8 cellular contexts compared by ENCODE assay signal in the genomic region with DNA sequence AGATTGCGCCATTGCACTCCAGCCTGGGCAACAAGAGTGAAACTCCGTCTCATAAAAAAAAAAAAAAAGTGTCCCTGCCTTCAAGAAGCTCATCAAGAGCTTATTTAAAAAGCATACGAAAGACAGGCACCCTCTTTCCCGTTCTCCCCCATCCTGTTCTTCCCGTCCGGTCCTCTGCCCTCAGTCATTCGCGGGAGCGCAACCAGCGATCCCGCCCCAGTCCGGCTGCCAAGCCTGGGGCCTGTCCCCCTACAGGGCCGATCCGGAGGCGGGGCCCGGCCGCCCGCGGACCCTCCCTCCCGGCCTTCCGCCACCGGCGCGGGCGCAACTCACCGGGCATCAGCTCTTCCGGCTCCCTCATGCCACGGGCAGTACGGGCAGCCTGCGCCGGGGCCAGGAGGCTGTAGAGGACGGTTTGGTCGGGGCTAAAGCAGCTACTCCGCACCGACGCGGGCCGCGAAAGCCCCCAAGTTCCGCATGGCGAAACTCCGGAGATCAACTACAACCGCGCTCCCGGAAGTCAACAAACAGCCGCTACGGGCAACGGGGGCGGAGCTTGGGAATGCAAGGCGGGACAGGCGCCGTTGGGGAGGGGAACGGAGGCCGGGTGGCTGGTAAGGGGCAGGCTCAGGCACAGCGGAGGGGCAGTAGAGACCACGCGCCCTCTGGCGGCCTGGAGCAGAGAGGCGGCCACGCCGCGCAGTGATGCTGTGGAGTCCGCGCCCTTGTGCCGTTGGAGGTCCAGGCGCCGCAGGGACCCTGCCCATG. TPM values are rescaled to one million over a fixed set of nuclear protein-coding genes. Genes with fewer than 3 reads are reported as not detected.
A peak's percentile ranks its signal among the peaks of the same experiment; 100 is the strongest.
DNase-seq lines count a peak whose midpoint lies in the region; ATAC-seq, FAIRE-seq and TF ChIP-seq lines count a peak whose summit lies in the region.

A gene with protein sequence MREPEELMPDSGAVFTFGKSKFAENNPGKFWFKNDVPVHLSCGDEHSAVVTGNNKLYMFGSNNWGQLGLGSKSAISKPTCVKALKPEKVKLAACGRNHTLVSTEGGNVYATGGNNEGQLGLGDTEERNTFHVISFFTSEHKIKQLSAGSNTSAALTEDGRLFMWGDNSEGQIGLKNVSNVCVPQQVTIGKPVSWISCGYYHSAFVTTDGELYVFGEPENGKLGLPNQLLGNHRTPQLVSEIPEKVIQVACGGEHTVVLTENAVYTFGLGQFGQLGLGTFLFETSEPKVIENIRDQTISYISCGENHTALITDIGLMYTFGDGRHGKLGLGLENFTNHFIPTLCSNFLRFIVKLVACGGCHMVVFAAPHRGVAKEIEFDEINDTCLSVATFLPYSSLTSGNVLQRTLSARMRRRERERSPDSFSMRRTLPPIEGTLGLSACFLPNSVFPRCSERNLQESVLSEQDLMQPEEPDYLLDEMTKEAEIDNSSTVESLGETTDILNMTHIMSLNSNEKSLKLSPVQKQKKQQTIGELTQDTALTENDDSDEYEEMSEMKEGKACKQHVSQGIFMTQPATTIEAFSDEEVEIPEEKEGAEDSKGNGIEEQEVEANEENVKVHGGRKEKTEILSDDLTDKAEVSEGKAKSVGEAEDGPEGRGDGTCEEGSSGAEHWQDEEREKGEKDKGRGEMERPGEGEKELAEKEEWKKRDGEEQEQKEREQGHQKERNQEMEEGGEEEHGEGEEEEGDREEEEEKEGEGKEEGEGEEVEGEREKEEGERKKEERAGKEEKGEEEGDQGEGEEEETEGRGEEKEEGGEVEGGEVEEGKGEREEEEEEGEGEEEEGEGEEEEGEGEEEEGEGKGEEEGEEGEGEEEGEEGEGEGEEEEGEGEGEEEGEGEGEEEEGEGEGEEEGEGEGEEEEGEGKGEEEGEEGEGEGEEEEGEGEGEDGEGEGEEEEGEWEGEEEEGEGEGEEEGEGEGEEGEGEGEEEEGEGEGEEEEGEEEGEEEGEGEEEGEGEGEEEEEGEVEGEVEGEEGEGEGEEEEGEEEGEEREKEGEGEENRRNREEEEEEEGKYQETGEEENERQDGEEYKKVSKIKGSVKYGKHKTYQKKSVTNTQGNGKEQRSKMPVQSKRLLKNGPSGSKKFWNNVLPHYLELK (minus strand): TSS at position 503 of the 768 bp plus-strand sequence. CDS start 142 bp downstream, at position 361.

- peaks cover 1% of the 10 kb centered on the region for H3K4me1 ChIP-seq in right cardiac atrium (ENCODE audit: control insufficient read depth, insufficient read depth, low read length)

- no peaks in the 10 kb centered on the region for H3K36me3 Mint-ChIP-seq in T-helper 1 cell treated with Interleukin-12 subunit alpha and Interleukin-12 subunit beta and Interleukin-4 antibody, amounts not matched to agents 30 μg/mL and 1 μg/mL, for 36 hours (ENCODE audit: low read depth)

- H3K27me3 ChIP-seq in right cardiac atrium (ENCODE audit: control insufficient read depth, insufficient read depth), result no peaks in the 10 kb centered on the region

- no peaks in the 10 kb centered on the region for H3K27me3 Mint-ChIP-seq in T-helper 1 cell treated with Interleukin-12 subunit alpha and Interleukin-12 subunit beta and Interleukin-4 antibody, amounts not matched to agents 30 μg/mL and 1 μg/mL, for 36 hours (ENCODE audit: low read depth)

- peak; percentile 87 for DNase-seq in GM13977 (ENCODE audit: low spot score)
- peak; percentile 74 for DNase-seq in NCI-H146 treated with DMSO at 0.1 percent for 48 hours (lab: John Stamatoyannopoulos, UW; ENCODE audit: unreplicated experiment)
- DNase-seq in right cardiac atrium, result peak; percentile 94 to 98 (median 98)
- DNase-seq in pulmonary artery endothelial cell (ENCODE audit: low read depth, low spot score), result peak; percentile 86
- peak; percentile 94 for DNase-seq in urothelium cell line (ENCODE audit: low spot score)

- in situ Hi-C loops in GM13977 (cut with MboI; ENCODE audit: low pct_unique_long_range_greater_than_20kb, low sequenced_read_pairs, unreplicated experiment), result no loop called here

- ATAC-seq in HG02885 (IDR thresholded peaks at IDR 0.05; ENCODE audit: poor library complexity, unreplicated experiment), result peak; percentile 96
- peak; percentile 98 to 99 for ATAC-seq in right cardiac atrium

- H3K9me3 Mint-ChIP-seq in T-helper 1 cell treated with Interleukin-12 subunit alpha and Interleukin-12 subunit beta and Interleukin-4 antibody, amounts not matched to agents 30 μg/mL and 1 μg/mL, for 36 hours, result no peaks in the 10 kb centered on the region

- peak within 1 kb of the TSS; percentile 93 for H3K4me3 Mint-ChIP-seq in T-helper 1 cell treated with Interleukin-12 subunit alpha and Interleukin-12 subunit beta and Interleukin-4 antibody, amounts not matched to agents 30 μg/mL and 1 μg/mL, for 36 hours

- intact Hi-C loops in right cardiac atrium (cut with DNase I), result loop anchor here in 1 of 4 donors (5.0 kb wide), 1 partner anchor 400 kb away; no protein-coding TSS in a partner anchor

- no peaks in the 10 kb centered on the region for H3K9me3 ChIP-seq in right cardiac atrium (ENCODE audit: control insufficient read depth, low read length)

- peaks cover 14% of the 10 kb centered on the region for H3K4me1 Mint-ChIP-seq in T-helper 1 cell treated with Interleukin-12 subunit alpha and Interleukin-12 subunit beta and Interleukin-4 antibody, amounts not matched to agents 30 μg/mL and 1 μg/mL, for 36 hours (ENCODE audit: low read depth)

- peak; percentile 81 for FAIRE-seq in urothelium cell line (lab: Jason Lieb, UNC)

- peak within 1 kb of the TSS; percentile 68 for H3K4me3 ChIP-seq in right cardiac atrium (ENCODE audit: low read length)

- TF ChIP-seq CTCF in GM13977 (IDR thresholded peaks at IDR 0.05; ENCODE audit: extremely low read depth, insufficient read depth, missing control alignments), result peak; percentile 86

- under 1% methylated on average over 67 of the region's 67 CpGs for WGBS in right cardiac atrium

- H3K27ac Mint-ChIP-seq in T-helper 1 cell treated with Interleukin-12 subunit alpha and Interleukin-12 subunit beta and Interleukin-4 antibody, amounts not matched to agents 30 μg/mL and 1 μg/mL, for 36 hours, result peak within 1 kb of the TSS; percentile 93

- peak within 1 kb of the TSS; percentile 66 for H3K27ac ChIP-seq in angular gyrus (ENCODE audit: low read depth, low read length)
- peak within 1 kb of the TSS; percentile 87 for H3K27ac ChIP-seq in right cardiac atrium (ENCODE audit: low read length)

RNA-seq across cellular contexts. Expression of the gene that starts here (rescaled TPM):
- 1 to 10 TPM; 4.2 to 9.5 (median 7.9) TPM for total RNA-seq in right cardiac atrium
- 10.9 TPM for polyA plus RNA-seq in right cardiac atrium
- 38.1 and 39.7 TPM in 2 replicates for total RNA-seq in pulmonary artery endothelial cell

Comparison
In these comparisons a context has a peak if more than half of its experiments do, and no peak if none do; other contexts are left out.
1. Peak in every context shown above with its lines: DNase-seq, ATAC-seq, H3K4me3 ChIP-seq and H3K27ac ChIP-seq.